ENCODE assay signal across 8 cellular contexts in the genomic region with DNA sequence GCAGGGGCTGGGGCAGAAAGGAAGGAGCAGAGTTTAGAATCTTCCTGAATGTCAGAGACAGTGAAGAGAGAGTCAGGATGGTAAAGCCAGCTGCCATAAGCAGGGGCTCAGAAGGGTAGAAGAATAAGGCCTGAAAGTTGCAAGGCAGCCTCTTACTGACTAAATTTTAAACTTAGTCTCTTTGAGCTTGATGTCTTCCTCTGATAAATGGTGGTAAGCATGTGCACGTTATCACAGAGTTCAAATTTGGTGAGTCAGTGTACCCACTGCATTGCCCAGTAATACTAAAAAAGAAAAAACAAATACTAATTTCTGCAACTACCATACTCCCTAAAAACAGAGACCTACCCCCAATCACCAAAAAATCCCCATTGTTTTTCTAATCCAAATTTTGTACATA.
"Had no signal": no experiment of that assay in that cellular context is flagged by ENCODE, and none has a peak within 500 bp of the region (broad histone marks: within the 10 kb centered on the region; RNA-seq: fewer than 3 reads in every experiment).

No MANE protein-coding gene starts in this region.

- H3K4me1 Mint-ChIP-seq: stimulated activated naive B cell treated with anti-CD40 and anti-IgM and Interleukin-4, amounts not matched to agents 10 μg/mL and 1 μg/mL and 100 μg/mL, for 72 hours had no signal

- H3K27ac Mint-ChIP-seq: stimulated activated naive B cell treated with anti-CD40 and anti-IgM and Interleukin-4, amounts not matched to agents 10 μg/mL and 1 μg/mL and 100 μg/mL, for 72 hours; type B pancreatic cell had no signal

- H3K4me3 Mint-ChIP-seq: stimulated activated naive B cell treated with anti-CD40 and anti-IgM and Interleukin-4, amounts not matched to agents 10 μg/mL and 1 μg/mL and 100 μg/mL, for 72 hours; type B pancreatic cell had no signal

- DNase-seq: activated CD4-positive, alpha-beta T cell treated with anti-CD3 and anti-CD28 coated beads for 1 hour; foreskin keratinocyte; naive B cell; right cardiac atrium; SK-N-SH; stimulated activated naive B cell treated with anti-CD40 and anti-IgM and Interleukin-4, amounts not matched to agents 10 μg/mL and 1 μg/mL and 100 μg/mL, for 72 hours had no signal

- H3K27me3 Mint-ChIP-seq: naive B cell; stimulated activated naive B cell treated with anti-CD40 and anti-IgM and Interleukin-4, amounts not matched to agents 10 μg/mL and 1 μg/mL and 100 μg/mL, for 72 hours; type B pancreatic cell had no signal

- ATAC-seq: foreskin keratinocyte; right cardiac atrium; Right ventricle myocardium inferior; stimulated activated naive B cell treated with anti-CD40 and anti-IgM and Interleukin-4, amounts not matched to agents 10 μg/mL and 1 μg/mL and 100 μg/mL, for 72 hours had no signal

- H3K9me3 Mint-ChIP-seq: naive B cell; stimulated activated naive B cell treated with anti-CD40 and anti-IgM and Interleukin-4, amounts not matched to agents 10 μg/mL and 1 μg/mL and 100 μg/mL, for 72 hours had no signal
